ENCODE assay signal across 9 cellular contexts in the genomic region with DNA sequence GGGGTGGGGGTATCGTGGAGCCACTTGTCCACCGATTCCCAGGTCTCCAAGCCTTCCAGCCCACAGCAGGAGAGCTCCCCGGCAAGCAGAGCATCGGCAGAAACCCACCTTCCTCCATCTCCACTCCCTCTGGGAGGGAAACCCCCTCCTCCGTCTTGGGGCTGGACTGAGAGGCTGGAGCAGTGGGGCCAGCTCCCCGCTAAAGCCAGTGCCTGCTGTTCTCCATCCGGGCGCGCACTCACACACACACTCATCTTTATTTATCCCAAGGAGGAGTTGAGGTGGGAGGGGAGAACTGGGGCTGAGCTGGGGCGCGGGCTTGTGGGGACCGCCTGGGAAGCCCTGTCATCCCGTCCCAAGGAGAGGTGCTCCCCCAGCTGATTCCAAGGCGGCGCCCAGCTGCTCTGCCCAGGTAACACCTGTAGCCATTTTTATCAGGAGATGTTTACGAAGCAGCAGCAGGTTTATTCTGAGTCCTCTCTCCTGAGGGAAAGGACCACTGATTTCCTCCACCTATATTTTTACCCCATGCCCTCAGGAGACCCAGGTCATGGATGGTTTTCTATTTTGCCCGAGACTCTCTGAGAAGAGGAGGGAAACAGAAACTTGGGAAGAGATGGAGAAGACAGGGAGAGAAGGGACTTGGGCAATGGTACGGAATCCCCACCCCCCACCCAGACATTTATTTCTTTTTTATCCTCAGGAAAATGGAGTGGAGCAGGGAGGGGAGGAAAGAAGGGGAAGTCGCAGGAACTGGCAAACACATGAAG. TPM values are rescaled to one million over a fixed set of nuclear protein-coding genes. Genes with fewer than 3 reads are reported as not detected.
A peak's percentile ranks its signal among the peaks of the same experiment; 100 is the strongest.
DNase-seq lines count a peak whose midpoint lies in the region; ATAC-seq, FAIRE-seq and TF ChIP-seq lines count a peak whose summit lies in the region.
"Had no signal": no experiment of that assay in that cellular context is flagged by ENCODE, and none has a peak within 500 bp of the region (broad histone marks: within the 10 kb centered on the region; RNA-seq: fewer than 3 reads in every experiment).

No MANE protein-coding gene starts in this region.

- H3K9ac ChIP-seq in endothelial cell of umbilical vein (replicated peaks; ENCODE audit: extremely low read depth, insufficient read depth, low read length) = no peak overlapping the region

- DNase-seq in EL = peak; percentile 9
- peak; percentile 7 for DNase-seq in NCI-H146 treated with DMSO at 0.1 percent for 48 hours (lab: John Stamatoyannopoulos, UW; ENCODE audit: unreplicated experiment)
- no peak for DNase-seq in endothelial cell of umbilical vein (ENCODE audit: low read depth, low spot score)
- peak; percentile 49 for DNase-seq in retina
- no peak for DNase-seq in RKO (ENCODE audit: low spot score)
- DNase-seq in NCI-H2107 treated with DMSO at 0.1 percent for 48 hours (lab: John Stamatoyannopoulos, UW; ENCODE audit: unreplicated experiment) = no peak
- DNase-seq in OCI-M1 (lab: John Stamatoyannopoulos, UW) = no peak

- CTCF ChIA-PET in endothelial cell of umbilical vein (lab: Charles Lee) = interaction anchor here (0.8 to 4.1 kb wide), 9 partner anchors 8 to 308 kb away, joined by 3 to 27 read pairs (median 7); no protein-coding TSS in a partner anchor

- H3K4me2 ChIP-seq in endothelial cell of umbilical vein (ENCODE audit: insufficient read depth, low read length) = peak overlapping the region; percentile 59

- H3K9me1 ChIP-seq in endothelial cell of umbilical vein (replicated peaks; ENCODE audit: control insufficient read depth, extremely low read depth, insufficient read depth, low read length) = no peaks in the 10 kb centered on the region

- intact Hi-C loops in endothelial cell of umbilical vein (cut with micrococcal nuclease) = no loop called here

- H3K27ac ChIP-seq in endothelial cell of umbilical vein (ENCODE audit: insufficient read depth, low read depth, low read length) = no peak overlapping the region

- no peak for TF ChIP-seq POLR2A in endothelial cell of umbilical vein (IDR thresholded peaks at IDR 0.05; ENCODE audit: low read depth, low read length)

- no peaks in the 10 kb centered on the region for H3K9me3 ChIP-seq in endothelial cell of umbilical vein (replicated peaks; ENCODE audit: control insufficient read depth, insufficient read depth, low read length)

- H3K4me3 ChIP-seq in endothelial cell of umbilical vein (replicated peaks in 1 of 3; ENCODE audit: insufficient read depth in 1 of 3, low read depth in 1 of 3, low read length in 3 of 3) = peak overlapping the region in 2 of 3 experiments; percentile 41 to 44

- H3K27me3 ChIP-seq in endothelial cell of umbilical vein (ENCODE audit: control insufficient read depth in 2 of 2, insufficient read depth in 2 of 2, low read length in 2 of 2) = peaks cover 20 to 24% of the 10 kb centered on the region in 2 experiments

- BruUV-seq in endothelial cell of umbilical vein (replicated peaks; lab: Mats Ljungman, UMichigan) = no TSS peak

- dilution Hi-C loops in endothelial cell of umbilical vein (cut with MboI; ENCODE audit: extremely low pct_ligation_motif_present, low sequenced_read_pairs) = no loop called here

- H4K20me1 ChIP-seq in endothelial cell of umbilical vein (replicated peaks; ENCODE audit: control insufficient read depth, extremely low read depth, insufficient read depth, low read length) = no peaks in the 10 kb centered on the region

- H3K4me1 ChIP-seq in endothelial cell of umbilical vein (ENCODE audit: control insufficient read depth, extremely low read depth, insufficient read depth, low read length) = peaks cover 26% of the 10 kb centered on the region

- FAIRE-seq in endothelial cell of umbilical vein (lab: Jason Lieb, UNC) = peak; percentile 38

- ATAC-seq in HG03565 (IDR thresholded peaks at IDR 0.05; ENCODE audit: unreplicated experiment) = no peak
- ATAC-seq: naive thymus-derived CD8-positive, alpha-beta T cell had no signal

- H3K36me3 ChIP-seq in endothelial cell of umbilical vein (ENCODE audit: control insufficient read depth in 2 of 2, extremely low read depth in 1 of 2, insufficient read depth in 2 of 2, low read length in 2 of 2) = no peaks in the 10 kb centered on the region

- POLR2A ChIA-PET in endothelial cell of umbilical vein (lab: Charles Lee) = no interaction called here

- no peaks in the 10 kb centered on the region for H3K79me2 ChIP-seq in endothelial cell of umbilical vein (ENCODE audit: control insufficient read depth, insufficient read depth, low read length)

- H2AFZ ChIP-seq in endothelial cell of umbilical vein (ENCODE audit: low read depth, low read length) = peak overlapping the region; percentile 73

- TF ChIP-seq CTCF in endothelial cell of umbilical vein (IDR thresholded peaks at IDR 0.05; ENCODE audit: extremely low read depth in 1 of 2, insufficient read depth in 1 of 2, low read depth in 1 of 2, low read length in 2 of 2) = no peak

TF ChIP-seq in endothelial cell of umbilical vein, 7 proteins besides CTCF, POLR2A, EP300 and RAD21:
- TF ChIP-seq JUN (IDR thresholded peaks at IDR 0.05; ENCODE audit: borderline replicate concordance, insufficient read depth, insufficient read length, low read depth) (no peak), GATA2 (IDR thresholded peaks at IDR 0.05; ENCODE audit: insufficient read depth, insufficient read length, low read depth, low read length) (no peak), POLR2AphosphoS5 (IDR thresholded peaks at IDR 0.05; ENCODE audit: insufficient read depth, low read depth, low read length) (no peak), FOS (IDR thresholded peaks at IDR 0.05; ENCODE audit: borderline replicate concordance, insufficient read depth, low read length) (no peak), MYC (IDR thresholded peaks at IDR 0.05; ENCODE audit: low read depth, low read length) (no peak), EZH2 (IDR thresholded peaks at IDR 0.05; ENCODE audit: borderline replicate concordance, low read depth, low read length, severe bottlenecking) (no peak)
- TF ChIP-seq, protein P1, sequence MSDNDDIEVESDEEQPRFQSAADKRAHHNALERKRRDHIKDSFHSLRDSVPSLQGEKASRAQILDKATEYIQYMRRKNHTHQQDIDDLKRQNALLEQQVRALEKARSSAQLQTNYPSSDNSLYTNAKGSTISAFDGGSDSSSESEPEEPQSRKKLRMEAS (IDR thresholded peaks at IDR 0.05; ENCODE audit: insufficient read depth, insufficient read length) = no peak

RNA-seq across cellular contexts. Expression of a gene that starts 2.1 kb away (rescaled TPM):
- 0.85 and 1.1 TPM in 2 replicates for total RNA-seq in endothelial cell of umbilical vein
- polyA plus RNA-seq in endothelial cell of umbilical vein = 0.41 and 0.91 TPM in 2 replicates
- 0.36 and 0.42 TPM in 2 replicates for polyA plus RNA-seq in endothelial cell of umbilical vein (2011; cell fraction: cytosol; rRNA removed)
- 0.91 and 1.1 TPM in 2 replicates for polyA plus RNA-seq in endothelial cell of umbilical vein (2011; cell fraction: nucleus; rRNA removed)
- 1.2 and 3.5 TPM in 2 replicates for polyA plus RNA-seq in endothelial cell of umbilical vein (2012)
- polyA minus RNA-seq in endothelial cell of umbilical vein = 1.1 and 2.2 TPM in 2 replicates
- polyA minus RNA-seq in endothelial cell of umbilical vein (2011; cell fraction: cytosol; rRNA and poly(A)+ RNA removed) = not detected
- polyA minus RNA-seq in endothelial cell of umbilical vein (2011; cell fraction: nucleus; rRNA and poly(A)+ RNA removed) = 0.63 and 0.82 TPM in 2 replicates
- polyA plus RNA-seq: naive thymus-derived CD8-positive, alpha-beta T cell had no signal

Comparison
In these comparisons a context has a peak if more than half of its experiments do, and no peak if none do; other contexts are left out.
1. DNase-seq: peak in EL (single experiment), NCI-H146 treated with DMSO at 0.1 percent for 48 hours (single experiment) and retina (single experiment); none in endothelial cell of umbilical vein (single experiment), RKO (single experiment), NCI-H2107 treated with DMSO at 0.1 percent for 48 hours (single experiment) and OCI-M1 (single experiment).